In genomic region chr13:26222523-26223046, GRCh38 we compare ENCODE assay signal across 8 cellular contexts. TPM values are rescaled to one million over a fixed set of nuclear protein-coding genes. Genes with fewer than 3 reads are reported as not detected.
DNase-seq lines count a peak whose midpoint lies in the region; ATAC-seq and TF ChIP-seq lines count a peak whose summit lies in the region.

No MANE protein-coding gene starts in this region.

- no peaks in the 10 kb centered on the region for H3K9me3 Mint-ChIP-seq in neural progenitor cell

- ATAC-seq in GM18868 (IDR thresholded peaks at IDR 0.05; ENCODE audit: unreplicated experiment) (peak; percentile 44), HG02610 (IDR thresholded peaks at IDR 0.05; ENCODE audit: unreplicated experiment) (peak; percentile 43)

- H3K4me2 ChIP-seq in OCI-LY7 (ENCODE audit: low read length) (peak overlapping the region; percentile 80), neural progenitor cell (peak overlapping the region; percentile 85)

- POLR2A ChIA-PET in OCI-LY7 (lab: Charles Lee), result interaction anchor here (0.7 to 1.6 kb wide), 3 partner anchors 11 to 37 kb away, joined by 3 to 5 read pairs (median 5); no protein-coding TSS in a partner anchor

- no peaks in the 10 kb centered on the region for H3K9me2 ChIP-seq in OCI-LY7 (ENCODE audit: insufficient read depth, low read length)

- no peaks in the 10 kb centered on the region for H4K20me1 ChIP-seq in OCI-LY7 (ENCODE audit: insufficient read depth, low read length)
- no peaks in the 10 kb centered on the region for H4K20me1 ChIP-seq in neural progenitor cell (ENCODE audit: low read depth)

- H3K9me3 ChIP-seq in OCI-LY7 (ENCODE audit: low read length), result no peaks in the 10 kb centered on the region
- no peaks in the 10 kb centered on the region for H3K9me3 ChIP-seq in neural progenitor cell (ENCODE audit: low read depth)

- H3K27me3 ChIP-seq in neural progenitor cell, result peaks cover 20% of the 10 kb centered on the region

- H3K9ac ChIP-seq in neural progenitor cell, result peak overlapping the region; percentile 82

- peaks cover 23% of the 10 kb centered on the region for H3K4me1 ChIP-seq in OCI-LY7 (ENCODE audit: insufficient read depth, low read length, poor library complexity, severe bottlenecking)
- peaks cover 10% of the 10 kb centered on the region for H3K4me1 ChIP-seq in neural progenitor cell

- peak overlapping the region; percentile 86 for H3K27ac ChIP-seq in OCI-LY7 (ENCODE audit: low read depth, low read length, poor library complexity, severe bottlenecking)
- peak overlapping the region; percentile 95 for H3K27ac ChIP-seq in epithelial cell of prostate
- peak overlapping the region; percentile 96 for H3K27ac ChIP-seq in neural progenitor cell

- H3K36me3 ChIP-seq in OCI-LY7 (ENCODE audit: insufficient read depth, low read length), result peaks cover 31% of the 10 kb centered on the region
- H3K36me3 ChIP-seq in neural progenitor cell, result peaks cover 5% of the 10 kb centered on the region

- DNase-seq in OCI-LY7 (ENCODE audit: low spot score) (no peak), epithelial cell of prostate (ENCODE audit: low read depth, low spot score) (no peak), neural progenitor cell (ENCODE audit: low spot score) (no peak), glomerular visceral epithelial cell (ENCODE audit: extremely low spot score) (no peak), mesenteric fat pad (ENCODE audit: low spot score) (no peak), GDM1 (lab: John Stamatoyannopoulos, UW) (no peak)

- peaks cover 27% of the 10 kb centered on the region for H3F3A ChIP-seq in neural progenitor cell (ENCODE audit: low read depth)

- intact Hi-C loops in OCI-LY7 (cut with micrococcal nuclease; ENCODE audit: unreplicated experiment), result no loop called here

- peak overlapping the region; percentile 100 for H3K27ac Mint-ChIP-seq in neural progenitor cell

- BruUV-seq in OCI-LY7 (replicated peaks; lab: Mats Ljungman, UMichigan), result TSS peak; percentile 88

- H3K27me3 Mint-ChIP-seq in neural progenitor cell (ENCODE audit: insufficient read depth, low read depth), result peaks cover 5% of the 10 kb centered on the region

- peak overlapping the region; percentile 99 for H2AFZ ChIP-seq in OCI-LY7 (ENCODE audit: low read length)
- peak overlapping the region; percentile 96 for H2AFZ ChIP-seq in neural progenitor cell (replicated peaks)

- H3K79me2 ChIP-seq in OCI-LY7 (ENCODE audit: insufficient read depth, low read depth, low read length) (peaks cover 26% of the 10 kb centered on the region), neural progenitor cell (ENCODE audit: low read depth) (peaks cover 20% of the 10 kb centered on the region)

- H3K36me3 Mint-ChIP-seq in neural progenitor cell, result peaks cover 7% of the 10 kb centered on the region

- peak overlapping the region; percentile 99 for H3K4me3 Mint-ChIP-seq in neural progenitor cell

- H3K4me3 ChIP-seq in OCI-LY7 (ENCODE audit: low read depth, low read length, poor library complexity, severe bottlenecking), result peak overlapping the region; percentile 81
- peak overlapping the region; percentile 76 for H3K4me3 ChIP-seq in neural progenitor cell

- peaks cover 27% of the 10 kb centered on the region for H3K4me1 Mint-ChIP-seq in neural progenitor cell

- CTCF ChIA-PET in OCI-LY7 (lab: Charles Lee; ENCODE audit: unreplicated experiment), result no interaction called here

- no peak for TF ChIP-seq CTCF in OCI-LY7 (conservative IDR thresholded peaks at IDR 0.05; ENCODE audit: low read length)
- TF ChIP-seq CTCF in neural progenitor cell (IDR thresholded peaks at IDR 0.05), result no peak

RNA-seq across cellular contexts. Expression of gene RNF6, which starts 0.5 kb away (rescaled TPM):
- total RNA-seq in OCI-LY7 (2014; rRNA removed; shearing (Covaris generic)), result 20.4 and 25.6 TPM in 2 replicates
- total RNA-seq in OCI-LY7 (2022), result 30.0 and 33.2 TPM in 2 replicates
- total RNA-seq in neural progenitor cell (ENCODE audit: low replicate concordance), result 17.3 and 25.3 TPM in 2 replicates
- 37.4 TPM for total RNA-seq in mesenteric fat pad

RNA-seq across cellular contexts. Expression of gene CDK8, which starts 31.3 kb away (rescaled TPM):
- total RNA-seq in OCI-LY7 (2014; rRNA removed; shearing (Covaris generic)), result 11.6 and 16.8 TPM in 2 replicates
- 20.4 and 22.3 TPM in 2 replicates for total RNA-seq in OCI-LY7 (2022)
- total RNA-seq in neural progenitor cell (ENCODE audit: low replicate concordance), result 51.5 and 69.3 TPM in 2 replicates
- total RNA-seq in mesenteric fat pad, result 12.5 TPM
